9 cellular contexts compared by ENCODE assay signal in genomic region chr4:6663596-6664393, GRCh38. TPM values are rescaled to one million over a fixed set of nuclear protein-coding genes. Genes with fewer than 3 reads are reported as not detected.
DNase-seq lines count a peak whose midpoint lies in the region; ATAC-seq, FAIRE-seq and TF ChIP-seq lines count a peak whose summit lies in the region.
"Had no signal": no experiment of that assay in that cellular context is flagged by ENCODE, and none has a peak within 500 bp of the region (broad histone marks: within the 10 kb centered on the region; RNA-seq: fewer than 3 reads in every experiment).

No MANE protein-coding gene starts in this region.

- POLR2A ChIA-PET in BJ (lab: Charles Lee), result no interaction called here

- TF ChIP-seq CTCF in BJ (IDR thresholded peaks at IDR 0.05; ENCODE audit: insufficient read depth, low read depth, low read length), result no peak

- ATAC-seq in sciatic nerve (peak; percentile 40), GM19324 (IDR thresholded peaks at IDR 0.05; ENCODE audit: low FRiP score, unreplicated experiment) (no peak)

- DNase-seq in BJ (ENCODE audit: low read depth) (no peak), NT2/D1 (ENCODE audit: low read depth, low spot score) (no peak), cardiac septum (ENCODE audit: low spot score) (peak; percentile 66), sciatic nerve (ENCODE audit: low spot score) (no peak), NCI-H2029 (lab: John Stamatoyannopoulos, UW) (no peak), urothelium cell line (ENCODE audit: low spot score) (no peak)
- DNase-seq in stimulated activated CD4-positive, alpha-beta T cell treated with anti-CD3 and anti-CD28 coated beads, Interleukin-4, amount 100 ng/mL, for 1 hour, result no peak

- peaks cover 4% of the 10 kb centered on the region for H3K4me1 ChIP-seq in NT2/D1 (ENCODE audit: insufficient read depth, insufficient read length)

- intact Hi-C loops in cardiac septum (cut with DNase I) (no loop called here), sciatic nerve (cut with DNase I) (no loop called here)

- H3K4me3 ChIP-seq in BJ (ENCODE audit: low read depth, low read length), result peak overlapping the region; percentile 24
- H3K4me3 ChIP-seq in NT2/D1 (ENCODE audit: insufficient read length, low read depth), result peak overlapping the region; percentile 24

- no peaks in the 10 kb centered on the region for H3K9me3 ChIP-seq in NT2/D1 (ENCODE audit: insufficient read depth, low read length)

- H3K36me3 ChIP-seq in BJ (ENCODE audit: control insufficient read depth, insufficient read depth, low read length) (no peaks in the 10 kb centered on the region), NT2/D1 (ENCODE audit: insufficient read depth, insufficient read length, low read length) (peaks cover 5% of the 10 kb centered on the region)

- H3K9ac ChIP-seq in NT2/D1 (ENCODE audit: insufficient read length, low read depth), result peak overlapping the region; percentile 39

- H3K27me3 ChIP-seq in BJ (ENCODE audit: control insufficient read depth, insufficient read depth, low read length), result peaks cover 17% of the 10 kb centered on the region
- H3K27me3 ChIP-seq in NT2/D1 (ENCODE audit: insufficient read depth, insufficient read length), result peaks cover 23% of the 10 kb centered on the region

- FAIRE-seq in urothelium cell line (lab: Jason Lieb, UNC), result no peak
- FAIRE-seq: GM18507 had no signal

- CTCF ChIA-PET in BJ (lab: Yijun Ruan, JAX), result interaction anchor here (0.6 to 2.2 kb wide), 11 partner anchors 8 to 407 kb away, joined by 3 to 7 read pairs (median 3); partner anchors contain the start of gene MRFAP1

RNA-seq across cellular contexts. Expression of gene MRFAP1, which starts 23.3 kb away (rescaled TPM):
- polyA plus RNA-seq in BJ (2011; rRNA removed), result 210 and 225 TPM in 2 replicates
- 16.2 and 21.2 TPM in 2 replicates for polyA minus RNA-seq in BJ (2011; rRNA and poly(A)+ RNA removed)
- total RNA-seq in cardiac septum (262 TPM), sciatic nerve (276 TPM)

RNA-seq across cellular contexts. Expression of gene S100P, which starts 29.9 kb away (rescaled TPM):
- 0.06 and 0.07 TPM in 2 replicates for polyA plus RNA-seq in BJ (2011; rRNA removed)
- polyA minus RNA-seq in BJ (2011; rRNA and poly(A)+ RNA removed), result not detected in 2 replicates
- total RNA-seq in cardiac septum (2.8 TPM), sciatic nerve (6.3 TPM)

RNA-seq across cellular contexts. Expression of gene MRFAP1L1, which starts 45.9 kb away (rescaled TPM):
- polyA plus RNA-seq in BJ (2011; rRNA removed), result 35.5 and 54.1 TPM in 2 replicates
- 10.0 and 14.4 TPM in 2 replicates for polyA minus RNA-seq in BJ (2011; rRNA and poly(A)+ RNA removed)
- 48.6 TPM for total RNA-seq in cardiac septum
- total RNA-seq in sciatic nerve, result 46.0 TPM

RNA-seq across cellular contexts. Expression of gene BLOC1S4, which starts 52.2 kb away (rescaled TPM):
- 10.4 and 12.6 TPM in 2 replicates for polyA plus RNA-seq in BJ (2011; rRNA removed)
- polyA minus RNA-seq in BJ (2011; rRNA and poly(A)+ RNA removed), result 4.6 and 5.0 TPM in 2 replicates
- 7.5 TPM for total RNA-seq in cardiac septum
- 9.7 TPM for total RNA-seq in sciatic nerve
